Comparison of ENCODE assay signal across 4 cellular contexts in genomic region chr14:80919622-80920021, GRCh38. TPM values are rescaled to one million over a fixed set of nuclear protein-coding genes. Genes with fewer than 3 reads are reported as not detected.
"Had no signal": no experiment of that assay in that cellular context is flagged by ENCODE, and none has a peak within 500 bp of the region (broad histone marks: within the 10 kb centered on the region; RNA-seq: fewer than 3 reads in every experiment).

No MANE protein-coding gene starts in this region.

- DNase-seq: GDM1, GF-D8 had no signal

- ATAC-seq: GM12878 had no signal

- H3K4me3 ChIP-seq: GM12878 had no signal

RNA-seq across cellular contexts. Expression of gene TSHR, which starts 35.8 kb away (rescaled TPM):
- total RNA-seq: G401 had no signal
